Comparison of ENCODE assay signal across 1 cellular context in the genomic region with DNA sequence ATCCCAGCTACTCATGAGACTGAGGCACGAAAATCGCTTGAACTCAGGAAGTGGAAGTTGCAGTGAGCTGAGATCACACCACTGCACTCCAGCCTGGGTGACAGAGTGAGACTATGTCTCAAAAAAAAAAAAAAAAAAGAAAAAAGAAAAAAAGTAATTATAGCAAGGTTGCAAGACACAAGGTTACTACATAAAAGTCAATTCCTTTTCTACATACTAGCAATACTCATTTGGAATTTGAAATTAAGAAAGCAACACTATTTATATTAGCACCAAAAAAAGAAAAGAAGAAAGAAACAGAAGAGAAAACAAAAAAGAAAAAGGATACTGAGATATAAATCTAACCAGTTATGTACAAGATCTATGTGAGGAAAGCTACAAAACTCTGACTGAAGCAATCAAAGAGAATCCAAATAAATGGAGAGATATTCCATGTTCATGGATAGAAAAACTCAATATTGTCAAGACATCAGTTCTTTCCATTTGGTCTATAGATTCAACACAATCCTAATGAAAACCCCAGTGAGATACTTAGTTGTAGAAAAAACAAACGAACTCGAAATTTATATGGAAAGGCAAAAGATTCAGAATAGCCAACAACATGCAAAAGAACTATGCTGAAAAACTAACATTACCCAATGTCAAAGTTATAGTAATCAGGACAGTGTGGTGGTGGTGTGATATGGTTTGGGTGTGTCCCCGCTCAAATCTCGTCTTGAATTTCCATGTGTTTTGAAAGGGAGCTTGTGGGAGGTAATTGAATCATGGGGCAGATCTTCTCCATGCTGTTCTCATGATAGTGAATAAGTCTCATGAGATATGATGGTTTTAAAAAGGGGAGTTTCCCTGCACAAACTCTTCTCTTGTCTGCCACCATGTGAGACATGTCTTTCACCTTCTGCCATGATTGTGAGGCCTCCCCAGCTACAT.
TF ChIP-seq lines count a peak whose summit lies in the region.

No MANE protein-coding gene starts in this region.

TF ChIP-seq in HEK293, 187 proteins besides CTCF, POLR2A, EP300 and RAD21 (continued from another document):
- TF ChIP-seq, protein P1, sequence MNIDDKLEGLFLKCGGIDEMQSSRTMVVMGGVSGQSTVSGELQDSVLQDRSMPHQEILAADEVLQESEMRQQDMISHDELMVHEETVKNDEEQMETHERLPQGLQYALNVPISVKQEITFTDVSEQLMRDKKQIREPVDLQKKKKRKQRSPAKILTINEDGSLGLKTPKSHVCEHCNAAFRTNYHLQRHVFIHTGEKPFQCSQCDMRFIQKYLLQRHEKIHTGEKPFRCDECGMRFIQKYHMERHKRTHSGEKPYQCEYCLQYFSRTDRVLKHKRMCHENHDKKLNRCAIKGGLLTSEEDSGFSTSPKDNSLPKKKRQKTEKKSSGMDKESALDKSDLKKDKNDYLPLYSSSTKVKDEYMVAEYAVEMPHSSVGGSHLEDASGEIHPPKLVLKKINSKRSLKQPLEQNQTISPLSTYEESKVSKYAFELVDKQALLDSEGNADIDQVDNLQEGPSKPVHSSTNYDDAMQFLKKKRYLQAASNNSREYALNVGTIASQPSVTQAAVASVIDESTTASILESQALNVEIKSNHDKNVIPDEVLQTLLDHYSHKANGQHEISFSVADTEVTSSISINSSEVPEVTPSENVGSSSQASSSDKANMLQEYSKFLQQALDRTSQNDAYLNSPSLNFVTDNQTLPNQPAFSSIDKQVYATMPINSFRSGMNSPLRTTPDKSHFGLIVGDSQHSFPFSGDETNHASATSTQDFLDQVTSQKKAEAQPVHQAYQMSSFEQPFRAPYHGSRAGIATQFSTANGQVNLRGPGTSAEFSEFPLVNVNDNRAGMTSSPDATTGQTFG (tag by site-specific recombination; IDR thresholded peaks at IDR 0.05; ENCODE audit: borderline replicate concordance), result no peak
- TF ChIP-seq ZNF155 (tag by site-specific recombination; IDR thresholded peaks at IDR 0.05) (no peak), MEIS1 (CRISPR knock-in tag; IDR thresholded peaks at IDR 0.05; ENCODE audit: borderline replicate concordance) (no peak), ZNF433 (tag by site-specific recombination; IDR thresholded peaks at IDR 0.05; ENCODE audit: low read depth) (no peak), RBAK (tag by site-specific recombination; IDR thresholded peaks at IDR 0.05) (no peak), OVOL3 (tag by site-specific recombination; IDR thresholded peaks at IDR 0.05) (no peak), ZBTB21 (tag by site-specific recombination; IDR thresholded peaks at IDR 0.05) (no peak), ZNF157 (tag by site-specific recombination; IDR thresholded peaks at IDR 0.05) (no peak), ZFP69B (tag by site-specific recombination; IDR thresholded peaks at IDR 0.05) (no peak)
- TF ChIP-seq, protein P2, sequence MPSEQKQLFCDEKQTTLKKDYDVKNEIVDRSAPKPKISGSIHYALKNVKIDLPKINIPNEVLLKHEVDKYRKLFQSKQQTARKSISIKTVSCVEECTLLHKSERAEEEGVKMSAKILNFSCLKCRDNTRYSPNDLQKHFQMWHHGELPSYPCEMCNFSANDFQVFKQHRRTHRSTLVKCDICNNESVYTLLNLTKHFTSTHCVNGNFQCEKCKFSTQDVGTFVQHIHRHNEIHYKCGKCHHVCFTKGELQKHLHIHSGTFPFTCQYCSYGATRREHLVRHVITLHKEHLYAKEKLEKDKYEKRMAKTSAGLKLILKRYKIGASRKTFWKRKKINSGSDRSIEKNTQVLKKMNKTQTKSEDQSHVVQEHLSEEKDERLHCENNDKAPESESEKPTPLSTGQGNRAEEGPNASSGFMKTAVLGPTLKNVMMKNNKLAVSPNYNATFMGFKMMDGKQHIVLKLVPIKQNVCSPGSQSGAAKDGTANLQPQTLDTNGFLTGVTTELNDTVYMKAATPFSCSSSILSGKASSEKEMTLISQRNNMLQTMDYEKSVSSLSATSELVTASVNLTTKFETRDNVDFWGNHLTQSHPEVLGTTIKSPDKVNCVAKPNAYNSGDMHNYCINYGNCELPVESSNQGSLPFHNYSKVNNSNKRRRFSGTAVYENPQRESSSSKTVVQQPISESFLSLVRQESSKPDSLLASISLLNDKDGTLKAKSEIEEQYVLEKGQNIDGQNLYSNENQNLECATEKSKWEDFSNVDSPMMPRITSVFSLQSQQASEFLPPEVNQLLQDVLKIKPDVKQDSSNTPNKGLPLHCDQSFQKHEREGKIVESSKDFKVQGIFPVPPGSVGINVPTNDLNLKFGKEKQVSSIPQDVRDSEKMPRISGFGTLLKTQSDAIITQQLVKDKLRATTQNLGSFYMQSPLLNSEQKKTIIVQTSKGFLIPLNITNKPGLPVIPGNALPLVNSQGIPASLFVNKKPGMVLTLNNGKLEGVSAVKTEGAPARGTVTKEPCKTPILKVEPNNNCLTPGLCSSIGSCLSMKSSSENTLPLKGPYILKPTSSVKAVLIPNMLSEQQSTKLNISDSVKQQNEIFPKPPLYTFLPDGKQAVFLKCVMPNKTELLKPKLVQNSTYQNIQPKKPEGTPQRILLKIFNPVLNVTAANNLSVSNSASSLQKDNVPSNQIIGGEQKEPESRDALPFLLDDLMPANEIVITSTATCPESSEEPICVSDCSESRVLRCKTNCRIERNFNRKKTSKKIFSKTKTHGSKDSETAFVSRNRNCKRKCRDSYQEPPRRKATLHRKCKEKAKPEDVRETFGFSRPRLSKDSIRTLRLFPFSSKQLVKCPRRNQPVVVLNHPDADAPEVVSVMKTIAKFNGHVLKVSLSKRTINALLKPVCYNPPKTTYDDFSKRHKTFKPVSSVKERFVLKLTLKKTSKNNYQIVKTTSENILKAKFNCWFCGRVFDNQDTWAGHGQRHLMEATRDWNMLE (tag by site-specific recombination; conservative IDR thresholded peaks at IDR 0.05; ENCODE audit: low read depth), result no peak
TF ChIP-seq in HEK293: peak in this region for 4.
